In genomic region chr12:116277393-116278258, GRCh38 we compare ENCODE assay signal across 8 cellular contexts. TPM values are rescaled to one million over a fixed set of nuclear protein-coding genes. Genes with fewer than 3 reads are reported as not detected.
DNase-seq lines count a peak whose midpoint lies in the region; ATAC-seq and TF ChIP-seq lines count a peak whose summit lies in the region.

Gene MED13L, minus strand, starts transcription at chr12:116277693. Its CDS starts 562 bp downstream, at chr12:116277131.

- no peaks in the 10 kb centered on the region for H3K9me3 ChIP-seq in CD8-positive, alpha-beta memory T cell (ENCODE audit: low read length)
- H3K9me3 ChIP-seq in NT2/D1 (ENCODE audit: insufficient read depth, low read length) (no peaks in the 10 kb centered on the region), endodermal cell (ENCODE audit: control insufficient read depth, low read length) (no peaks in the 10 kb centered on the region), mesodermal cell (ENCODE audit: control insufficient read depth, low read length) (no peaks in the 10 kb centered on the region)

- H3K9me3 Mint-ChIP-seq in CD8-positive, alpha-beta memory T cell: no peaks in the 10 kb centered on the region
- H3K9me3 Mint-ChIP-seq in endodermal cell: no peaks in the 10 kb centered on the region

- CTCF ChIA-PET in CD8-positive, alpha-beta memory T cell (lab: Charles Lee): no interaction called here

- WGBS in endodermal cell (ENCODE audit: insufficient coverage in 1 of 2, insufficient read length in 1 of 2), 2 experiments: 1 to 5% methylated on average over 22 to 107 of the region's 119 CpGs
- 2% methylated on average over 32 to 57 of the region's 119 CpGs for WGBS in mesodermal cell (ENCODE audit: insufficient coverage in 2 of 2), 2 experiments

- ATAC-seq in GM19463 (IDR thresholded peaks at IDR 0.05; ENCODE audit: unreplicated experiment): peak; percentile 87

- H3K36me3 ChIP-seq in CD8-positive, alpha-beta memory T cell (ENCODE audit: insufficient read depth, low read length): no peaks in the 10 kb centered on the region
- H3K36me3 ChIP-seq in NT2/D1 (ENCODE audit: insufficient read depth, insufficient read length, low read length) (peaks cover 5% of the 10 kb centered on the region), endodermal cell (ENCODE audit: control insufficient read depth, insufficient read depth, low read length) (no peaks in the 10 kb centered on the region), mesodermal cell (ENCODE audit: control insufficient read depth, insufficient read depth, low read length) (no peaks in the 10 kb centered on the region)

- H3K4me3 Mint-ChIP-seq in CD8-positive, alpha-beta memory T cell: peak within 1 kb of the TSS; percentile 91 to 98 (median 97)
- H3K4me3 Mint-ChIP-seq in endodermal cell: peak within 1 kb of the TSS; percentile 94

- peak; percentile 61 for TF ChIP-seq CTCF in endodermal cell (conservative IDR thresholded peaks at IDR 0.05)

- peaks cover 0 to 11% (median 1%) of the 10 kb centered on the region in 3 donors for H3K36me3 Mint-ChIP-seq in CD8-positive, alpha-beta memory T cell
- H3K36me3 Mint-ChIP-seq in endodermal cell (ENCODE audit: low read depth): no peaks in the 10 kb centered on the region

- H3K27ac ChIP-seq in CD8-positive, alpha-beta memory T cell (ENCODE audit: low read depth, low read length): peak within 1 kb of the TSS; percentile 59
- H3K27ac ChIP-seq in endodermal cell (ENCODE audit: low read depth, low read length): peak within 1 kb of the TSS; percentile 78
- peak within 1 kb of the TSS; percentile 90 for H3K27ac ChIP-seq in mesodermal cell (ENCODE audit: low read depth, low read length, severe bottlenecking)

- no peaks in the 10 kb centered on the region for H3K27me3 ChIP-seq in CD8-positive, alpha-beta memory T cell (ENCODE audit: insufficient read depth, low read length, poor library complexity, severe bottlenecking)
- H3K27me3 ChIP-seq in NT2/D1 (ENCODE audit: insufficient read depth, insufficient read length) (no peaks in the 10 kb centered on the region), endodermal cell (ENCODE audit: control insufficient read depth, insufficient read depth, low read length, poor library complexity, severe bottlenecking) (no peaks in the 10 kb centered on the region)

- peak within 1 kb of the TSS; percentile 83 to 98 (median 90) for H3K27ac Mint-ChIP-seq in CD8-positive, alpha-beta memory T cell
- peak within 1 kb of the TSS; percentile 96 for H3K27ac Mint-ChIP-seq in endodermal cell

- peak; percentile 84 to 92 (median 90) for DNase-seq in CD8-positive, alpha-beta memory T cell
- peak; percentile 87 for DNase-seq in HPDE6-E6E7 (ENCODE audit: extremely low spot score)
- peak; percentile 75 for DNase-seq in NT2/D1 (ENCODE audit: low read depth, low spot score)
- peak; percentile 56 for DNase-seq in activated CD8-positive, alpha-beta memory T cell treated with anti-CD3 and anti-CD28 coated beads, Interleukin-2, amount 50 U/mL, for 24 hours (ENCODE audit: extremely low read depth)
- peak; percentile 98 for DNase-seq in endodermal cell
- DNase-seq in stimulated activated CD8-positive, alpha-beta memory T cell treated with anti-CD3 and anti-CD28 coated beads, Interleukin-15, amount 100 ng/mL, for 24 hours (ENCODE audit: low read depth): peak; percentile 74

- peaks cover 32 to 44% (median 43%) of the 10 kb centered on the region in 3 donors for H3K4me1 Mint-ChIP-seq in CD8-positive, alpha-beta memory T cell
- H3K4me1 Mint-ChIP-seq in endodermal cell: peaks cover 38% of the 10 kb centered on the region

- H3K9ac ChIP-seq in NT2/D1 (ENCODE audit: insufficient read length, low read depth) (peak within 1 kb of the TSS; percentile 91), endodermal cell (ENCODE audit: extremely low read depth, low read length, poor library complexity, severe bottlenecking) (peak within 1 kb of the TSS; percentile 97)

- H3K27me3 Mint-ChIP-seq in CD8-positive, alpha-beta memory T cell: peaks cover 0 to 3% of the 10 kb centered on the region in 2 donors
- H3K27me3 Mint-ChIP-seq in endodermal cell (ENCODE audit: insufficient read depth): peaks cover 1% of the 10 kb centered on the region

- peaks cover 36% of the 10 kb centered on the region for H3K4me1 ChIP-seq in CD8-positive, alpha-beta memory T cell (ENCODE audit: insufficient read depth, low read length)
- H3K4me1 ChIP-seq in NT2/D1 (ENCODE audit: insufficient read depth, insufficient read length) (no peaks in the 10 kb centered on the region), endodermal cell (ENCODE audit: control insufficient read depth, insufficient read depth, low read length) (peaks cover 2% of the 10 kb centered on the region), mesodermal cell (ENCODE audit: control insufficient read depth, insufficient read depth, low read length, poor library complexity, severe bottlenecking) (peaks cover 17% of the 10 kb centered on the region)

- H3K4me3 ChIP-seq in CD8-positive, alpha-beta memory T cell (ENCODE audit: low read length): peak within 1 kb of the TSS; percentile 75
- H3K4me3 ChIP-seq in NT2/D1 (ENCODE audit: insufficient read length, low read depth): peak within 1 kb of the TSS; percentile 88
- peak within 1 kb of the TSS; percentile 95 for H3K4me3 ChIP-seq in endodermal cell (ENCODE audit: low read length)
- peak within 1 kb of the TSS; percentile 95 for H3K4me3 ChIP-seq in mesodermal cell (ENCODE audit: extremely low read depth, insufficient read depth, low read length, poor library complexity, severe bottlenecking)

- POLR2A ChIA-PET in CD8-positive, alpha-beta memory T cell (lab: Charles Lee): interaction anchor here (0.5 kb wide), 1 partner anchor 37 kb away, joined by 3 read pairs; no protein-coding TSS in a partner anchor

RNA-seq across cellular contexts. Expression of gene MED13L, which starts in this region (rescaled TPM):
- 10 to 100 TPM; 49.7 to 53.4 TPM for total RNA-seq in CD8-positive, alpha-beta memory T cell
- polyA plus RNA-seq in CD8-positive, alpha-beta memory T cell: 6.6 TPM
- 100 to 1,000 TPM; 101 to 111 TPM for total RNA-seq in endodermal cell
- polyA plus RNA-seq in endodermal cell (2013, experiment 1 of 2): 44.3 TPM
- polyA plus RNA-seq in endodermal cell (2013, experiment 2 of 2): 44.0 TPM
- polyA plus RNA-seq in mesodermal cell (2013, experiment 1 of 2): 34.1 TPM
- 35.2 TPM for polyA plus RNA-seq in mesodermal cell (2013, experiment 2 of 2)

Comparison
In these comparisons a context has a peak if more than half of its experiments do, and no peak if none do; other contexts are left out.
1. Peak in every context shown above with its lines: DNase-seq, ATAC-seq, H3K4me3 ChIP-seq and H3K27ac ChIP-seq.